Comparison of ENCODE assay signal across 19 cellular contexts in the genomic region with DNA sequence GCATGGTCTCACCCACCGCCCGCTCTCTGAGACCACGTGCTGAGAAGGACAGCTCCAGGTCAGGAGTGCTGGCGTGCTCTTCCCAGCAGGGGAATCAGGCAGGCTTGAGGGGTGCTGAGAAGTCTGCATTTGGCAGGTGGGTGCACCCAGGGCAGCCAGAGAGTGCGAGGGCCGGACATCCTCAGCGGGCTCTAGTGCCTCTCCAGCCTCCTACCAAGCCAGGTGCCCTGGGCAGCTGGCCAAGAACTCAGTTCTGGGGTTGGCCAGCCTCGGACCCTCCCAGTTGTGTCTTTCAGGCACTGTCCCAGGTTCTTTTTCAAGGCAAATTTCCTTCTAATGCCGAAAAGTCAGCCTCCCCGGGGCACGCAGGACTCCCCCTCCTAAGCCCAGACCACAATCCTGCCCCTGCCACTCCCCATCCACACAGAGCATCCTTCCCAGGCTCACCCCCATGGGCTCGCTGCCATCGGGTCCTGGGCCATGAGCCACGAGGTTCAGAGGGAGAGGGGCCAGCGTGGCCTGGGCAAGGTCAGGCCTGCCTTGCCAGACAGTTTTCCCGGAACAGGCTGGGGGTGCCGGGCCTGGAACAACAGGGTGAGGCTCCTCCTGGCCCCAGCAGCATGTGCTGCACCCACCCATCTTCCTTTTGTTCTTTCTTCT.
"Had no signal": no experiment of that assay in that cellular context is flagged by ENCODE, and none has a peak within 500 bp of the region (broad histone marks: within the 10 kb centered on the region; RNA-seq: fewer than 3 reads in every experiment).

No MANE protein-coding gene starts in this region.

- H3K9me3 ChIP-seq: ovary, prostate gland, suprapubic skin, transverse colon had no signal

- H3K36me3 ChIP-seq: gastroesophageal sphincter, neural progenitor cell, ovary, prostate gland, suprapubic skin, transverse colon, WERI-Rb-1 had no signal

- H3K4me3 ChIP-seq: gastroesophageal sphincter, neural progenitor cell, ovary, prostate gland, suprapubic skin, transverse colon had no signal

- H3K27ac ChIP-seq: epithelial cell of prostate, gastroesophageal sphincter, neural progenitor cell, ovary, prostate gland, suprapubic skin, transverse colon, WERI-Rb-1 had no signal

- ATAC-seq: gastroesophageal sphincter, left colon, right cardiac atrium had no signal

- H3K4me1 ChIP-seq: neural progenitor cell, prostate gland had no signal

- H3K9ac ChIP-seq: neural progenitor cell had no signal

- DNase-seq: activated CD4-positive, alpha-beta T cell treated with anti-CD3 and anti-CD28 coated beads, Interleukin-2, amount 50 U/mL, for 1 hour; activated CD4-positive, CD25-positive, alpha-beta regulatory T cell treated with anti-CD3 and anti-CD28 coated beads, Interleukin-2, amount 50 U/mL, for 72 hours; activated gamma-delta T cell treated with Interleukin-2 at 50 U/mL for 16 hours; activated T-cell treated with anti-CD3 and anti-CD28 coated beads, Interleukin-2, amount 50 U/mL, for 1 hour; cortex of kidney; left colon; naive thymus-derived CD4-positive, alpha-beta T cell; stimulated activated CD4-positive, alpha-beta T cell treated with anti-CD3 and anti-CD28 coated beads, Interleukin-12 subunit alpha, Interleukin-12 subunit beta, amount 100 ng/mL, for 4 hours; stimulated activated CD4-positive, alpha-beta T cell treated with anti-CD3 and anti-CD28 coated beads, Interleukin-4, amount 100 ng/mL, for 4 hours; T-helper 1 cell; transverse colon; WERI-Rb-1 had no signal

- H3K27me3 ChIP-seq: gastroesophageal sphincter, neural progenitor cell, ovary, suprapubic skin, transverse colon had no signal
